In the genomic region with DNA sequence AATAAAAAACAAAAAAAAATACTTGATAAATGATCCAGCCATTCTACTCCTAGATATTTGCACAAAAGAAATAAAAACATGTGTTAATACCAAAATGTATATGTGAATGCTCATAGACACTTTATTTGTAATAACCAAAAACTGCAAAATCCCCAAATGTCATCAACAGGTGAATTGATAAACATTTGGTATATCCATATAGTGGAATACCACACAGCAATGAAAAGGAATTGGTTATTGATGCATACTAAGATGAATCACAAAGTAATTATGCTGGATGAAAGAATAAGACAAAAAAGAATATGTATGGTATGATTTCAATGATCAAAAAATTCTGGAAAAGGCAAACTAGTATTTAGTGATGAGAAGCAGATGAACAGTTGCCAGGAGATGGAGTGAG, we compare ENCODE assay signal across 29 cellular contexts.
"Had no signal": no experiment of that assay in that cellular context is flagged by ENCODE, and none has a peak within 500 bp of the region (broad histone marks: within the 10 kb centered on the region; RNA-seq: fewer than 3 reads in every experiment).

No MANE protein-coding gene starts in this region.

- H3K4me1 ChIP-seq: stomach, suprapubic skin, testis, thyroid gland, tibial artery, tibial nerve, transverse colon, upper lobe of left lung, upper lobe of right lung, uterus, vagina had no signal

- H3K9me3 ChIP-seq: stomach, suprapubic skin, testis, thoracic aorta, thyroid gland, transverse colon, upper lobe of left lung, upper lobe of right lung, uterus, vagina had no signal

- H3K4me1 Mint-ChIP-seq: stimulated activated effector memory CD8-positive, alpha-beta T cell treated with anti-CD3 and anti-CD28 coated beads, Interleukin-12 subunit alpha, Interleukin-12 subunit beta, amount 100 ng/mL, for 72 hours; stimulated activated memory B cell treated with anti-CD40 and anti-IgM and Interleukin-4, amounts not matched to agents 10 μg/mL and 1 μg/mL and 100 μg/mL, for 72 hours; stimulated activated naive B cell treated with anti-CD40 and anti-IgM and Interleukin-4, amounts not matched to agents 10 μg/mL and 1 μg/mL and 100 μg/mL, for 72 hours; stimulated activated naive CD8-positive, alpha-beta T cell treated with anti-CD3 and anti-CD28 coated beads, Interleukin-15, amount 100 ng/mL, for 72 hours had no signal

- H3K4me3 ChIP-seq: stomach, suprapubic skin, testis, thoracic aorta, thyroid gland, tibial artery, tibial nerve, transverse colon, upper lobe of left lung, upper lobe of right lung, uterus, vagina had no signal

- H3K27ac ChIP-seq: stomach, suprapubic skin, testis, thoracic aorta, thyroid gland, tibial artery, tibial nerve, transverse colon, upper lobe of left lung, upper lobe of right lung, uterus, vagina had no signal

- H3K27ac Mint-ChIP-seq: stimulated activated effector memory CD8-positive, alpha-beta T cell treated with anti-CD3 and anti-CD28 coated beads, Interleukin-12 subunit alpha, Interleukin-12 subunit beta, amount 100 ng/mL, for 72 hours; stimulated activated memory B cell treated with anti-CD40 and anti-IgM and Interleukin-4, amounts not matched to agents 10 μg/mL and 1 μg/mL and 100 μg/mL, for 72 hours; stimulated activated naive B cell treated with anti-CD40 and anti-IgM and Interleukin-4, amounts not matched to agents 10 μg/mL and 1 μg/mL and 100 μg/mL, for 72 hours; stimulated activated naive CD8-positive, alpha-beta T cell treated with anti-CD3 and anti-CD28 coated beads, Interleukin-15, amount 100 ng/mL, for 72 hours; stimulated activated naive CD8-positive, alpha-beta T cell treated with anti-CD3 and anti-CD28 coated beads, Interleukin-15, Interleukin-2, amounts not matched to agents 100 ng/mL and 50 ng/mL, for 24 hours; type B pancreatic cell had no signal

- H3K9me3 Mint-ChIP-seq: stimulated activated effector memory CD8-positive, alpha-beta T cell treated with anti-CD3 and anti-CD28 coated beads, Interleukin-12 subunit alpha, Interleukin-12 subunit beta, amount 100 ng/mL, for 72 hours; stimulated activated naive CD8-positive, alpha-beta T cell treated with anti-CD3 and anti-CD28 coated beads, Interleukin-15, amount 100 ng/mL, for 72 hours; stimulated activated naive CD8-positive, alpha-beta T cell treated with anti-CD3 and anti-CD28 coated beads, Interleukin-15, Interleukin-2, amounts not matched to agents 100 ng/mL and 50 ng/mL, for 24 hours had no signal

- H3K4me3 Mint-ChIP-seq: stimulated activated effector memory CD8-positive, alpha-beta T cell treated with anti-CD3 and anti-CD28 coated beads, Interleukin-12 subunit alpha, Interleukin-12 subunit beta, amount 100 ng/mL, for 72 hours; stimulated activated memory B cell treated with anti-CD40 and anti-IgM and Interleukin-4, amounts not matched to agents 10 μg/mL and 1 μg/mL and 100 μg/mL, for 72 hours; stimulated activated naive B cell treated with anti-CD40 and anti-IgM and Interleukin-4, amounts not matched to agents 10 μg/mL and 1 μg/mL and 100 μg/mL, for 72 hours; stimulated activated naive CD8-positive, alpha-beta T cell treated with anti-CD3 and anti-CD28 coated beads, Interleukin-15, amount 100 ng/mL, for 72 hours; stimulated activated naive CD8-positive, alpha-beta T cell treated with anti-CD3 and anti-CD28 coated beads, Interleukin-15, Interleukin-2, amounts not matched to agents 100 ng/mL and 50 ng/mL, for 24 hours; type B pancreatic cell had no signal

- H3K36me3 ChIP-seq: stomach, suprapubic skin, thoracic aorta, thyroid gland, tibial artery, tibial nerve, transverse colon, upper lobe of left lung, upper lobe of right lung, uterus, vagina had no signal

- ATAC-seq: stimulated activated effector memory CD8-positive, alpha-beta T cell treated with anti-CD3 and anti-CD28 coated beads, Interleukin-12 subunit alpha, Interleukin-12 subunit beta, amount 100 ng/mL, for 72 hours; stimulated activated memory B cell treated with anti-CD40 and anti-IgM and Interleukin-4, amounts not matched to agents 10 μg/mL and 1 μg/mL and 100 μg/mL, for 72 hours; stimulated activated naive B cell treated with anti-CD40 and anti-IgM and Interleukin-4, amounts not matched to agents 10 μg/mL and 1 μg/mL and 100 μg/mL, for 72 hours; stimulated activated naive CD8-positive, alpha-beta T cell treated with anti-CD3 and anti-CD28 coated beads, Interleukin-15, amount 100 ng/mL, for 72 hours; stimulated activated naive CD8-positive, alpha-beta T cell treated with anti-CD3 and anti-CD28 coated beads, Interleukin-15, Interleukin-2, amounts not matched to agents 100 U/mL and 50 U/mL, for 24 hours; upper lobe of right lung had no signal

- DNase-seq: stimulated activated CD4-positive, alpha-beta T cell treated with anti-CD3 and anti-CD28 coated beads, Interleukin-2, amount 100 ng/mL, for 48 hours; stimulated activated CD4-positive, alpha-beta T cell treated with anti-CD3 and anti-CD28 coated beads, Interleukin-4, amount 100 ng/mL, for 1 hour; stimulated activated CD4-positive, alpha-beta T cell treated with anti-CD3 and anti-CD28 coated beads, Interleukin-4, amount 100 ng/mL, for 24 hours; stimulated activated CD4-positive, alpha-beta T cell treated with anti-CD3 and anti-CD28 coated beads, Interleukin-4, amount 100 ng/mL, for 4 hours; stimulated activated CD8-positive, alpha-beta memory T cell treated with anti-CD3 and anti-CD28 coated beads, Interleukin-4, amount 100 ng/mL, for 48 hours; stimulated activated naive B cell treated with anti-CD40 and anti-IgM and Interleukin-4, amounts not matched to agents 10 μg/mL and 1 μg/mL and 100 μg/mL, for 72 hours; stimulated activated naive CD4-positive, alpha-beta T cell; stimulated activated naive CD4-positive, alpha-beta T cell treated with Interleukin-2 at 50 U/mL for 16 hours; stimulated activated naive CD8-positive, alpha-beta T cell treated with anti-CD3 and anti-CD28 coated beads, Interleukin-15, amount 100 ng/mL, for 72 hours; stimulated activated naive CD8-positive, alpha-beta T cell treated with anti-CD3 and anti-CD28 coated beads, Interleukin-15, Interleukin-2, amounts not matched to agents 100 U/mL and 50 U/mL, for 24 hours; stomach; substantia nigra; testis; thyroid gland; tibial artery; transverse colon; trophoblast cell; upper lobe of left lung; upper lobe of right lung; uterus had no signal

- FAIRE-seq: urothelium cell line had no signal

- H3K27me3 ChIP-seq: suprapubic skin, testis, thyroid gland, tibial nerve, upper lobe of left lung, upper lobe of right lung, uterus, vagina had no signal

- H3K36me3 Mint-ChIP-seq: stimulated activated effector memory CD8-positive, alpha-beta T cell treated with anti-CD3 and anti-CD28 coated beads, Interleukin-12 subunit alpha, Interleukin-12 subunit beta, amount 100 ng/mL, for 72 hours; stimulated activated memory B cell treated with anti-CD40 and anti-IgM and Interleukin-4, amounts not matched to agents 10 μg/mL and 1 μg/mL and 100 μg/mL, for 72 hours had no signal
